Comparison of ENCODE assay signal across 24 cellular contexts in genomic region chr6:166947251-166947650, GRCh38.
"Had no signal": no experiment of that assay in that cellular context is flagged by ENCODE, and none has a peak within 500 bp of the region (broad histone marks: within the 10 kb centered on the region; RNA-seq: fewer than 3 reads in every experiment).

No MANE protein-coding gene starts in this region.

- H3K27ac ChIP-seq: brain microvascular endothelial cell, cardiac muscle cell, VCaP had no signal

- ATAC-seq: activated CD4-positive, alpha-beta T cell treated with anti-CD3 and anti-CD28 coated beads for 36 hours; activated naive CD8-positive, alpha-beta T cell treated with anti-CD3 and anti-CD28 coated beads, Interleukin-2, amount 50 U/mL, for 24 hours had no signal

- H3K9me3 Mint-ChIP-seq: activated naive CD8-positive, alpha-beta T cell treated with anti-CD3 and anti-CD28 coated beads, Interleukin-2, amount 50 U/mL, for 24 hours; activated T-cell treated with anti-CD3 and anti-CD28 coated beads, Interleukin-2, amount 50 U/mL, for 24 hours; activated T-helper 1 cell treated with anti-CD3 and anti-CD28 coated beads, Interleukin-12 subunit alpha, Interleukin-12 subunit beta, Interleukin-2, Interleukin-4 antibody, amounts not matched to agents 30 ng/mL and 10 ng/mL and 1 ng/mL, durations not matched to agents 14 hours and 24 hours and 36 hours; IgD-negative memory B cell had no signal

- H3K27me3 ChIP-seq: brain microvascular endothelial cell, cardiac muscle cell had no signal

- H3K4me3 Mint-ChIP-seq: activated CD4-positive, alpha-beta T cell treated with anti-CD3 and anti-CD28 coated beads for 36 hours; activated naive CD8-positive, alpha-beta T cell treated with anti-CD3 and anti-CD28 coated beads, Interleukin-2, amount 50 U/mL, for 24 hours; activated T-cell treated with anti-CD3 and anti-CD28 coated beads, Interleukin-2, amount 50 U/mL, for 24 hours; activated T-helper 1 cell treated with anti-CD3 and anti-CD28 coated beads, Interleukin-12 subunit alpha, Interleukin-12 subunit beta, Interleukin-2, Interleukin-4 antibody, amounts not matched to agents 30 ng/mL and 10 ng/mL and 1 ng/mL, durations not matched to agents 14 hours and 24 hours and 36 hours had no signal

- H3K4me3 ChIP-seq: cardiac muscle cell had no signal

- DNase-seq: activated CD4-positive, alpha-beta T cell treated with anti-CD3 and anti-CD28 coated beads for 36 hours; activated CD4-positive, alpha-beta T cell treated with anti-CD3 and anti-CD28 coated beads, Interleukin-2, amount 50 U/mL, for 4 hours; activated gamma-delta T cell; activated naive CD4-positive, alpha-beta T cell treated with anti-CD3 and anti-CD28 coated beads, Interleukin-2, amount 50 U/mL, for 16 hours; activated naive CD8-positive, alpha-beta T cell treated with anti-CD3 and anti-CD28 coated beads, Interleukin-2, amount 50 U/mL, for 24 hours; activated T-cell treated with anti-CD3 and anti-CD28 coated beads, Interleukin-2, amount 50 U/mL, for 24 hours; brain microvascular endothelial cell; KG1; NCI-H1048; NCI-H146; NCI-H187 treated with DMSO at 0.1 percent for 48 hours; NCI-H2081 treated with DMSO at 0.1 percent for 48 hours; NCI-H2171; NCI-H226; NCI-H510A; NCI-H526 treated with DMSO at 0.1 percent for 48 hours; NCI-H82; SIG-M5; T-helper 2 cell; T1000 had no signal

- H3K27ac Mint-ChIP-seq: activated CD4-positive, alpha-beta T cell treated with anti-CD3 and anti-CD28 coated beads for 36 hours; activated naive CD8-positive, alpha-beta T cell treated with anti-CD3 and anti-CD28 coated beads, Interleukin-2, amount 50 U/mL, for 24 hours; activated T-cell treated with anti-CD3 and anti-CD28 coated beads, Interleukin-2, amount 50 U/mL, for 24 hours; activated T-helper 1 cell treated with anti-CD3 and anti-CD28 coated beads, Interleukin-12 subunit alpha, Interleukin-12 subunit beta, Interleukin-2, Interleukin-4 antibody, amounts not matched to agents 30 ng/mL and 10 ng/mL and 1 ng/mL, durations not matched to agents 14 hours and 24 hours and 36 hours had no signal

- H3K36me3 ChIP-seq: cardiac muscle cell had no signal

- H3K27me3 Mint-ChIP-seq: activated CD4-positive, alpha-beta T cell treated with anti-CD3 and anti-CD28 coated beads for 36 hours; activated naive CD8-positive, alpha-beta T cell treated with anti-CD3 and anti-CD28 coated beads, Interleukin-2, amount 50 U/mL, for 24 hours; activated T-cell treated with anti-CD3 and anti-CD28 coated beads, Interleukin-2, amount 50 U/mL, for 24 hours; IgD-negative memory B cell had no signal
